16 cellular contexts compared by ENCODE assay signal in genomic region chr6:155077784-155078183, GRCh38.
DNase-seq lines count a peak whose midpoint lies in the region; ATAC-seq and TF ChIP-seq lines count a peak whose summit lies in the region.
"Had no signal": no experiment of that assay in that cellular context is flagged by ENCODE, and none has a peak within 500 bp of the region (broad histone marks: within the 10 kb centered on the region; RNA-seq: fewer than 3 reads in every experiment).

No MANE protein-coding gene starts in this region.

- H2AFZ ChIP-seq in PC-3 (ENCODE audit: low read length), result no peak overlapping the region

- peak overlapping the region; percentile 43; the same call in 1 of the 2 replicates for H3K9ac ChIP-seq in PC-3 (ENCODE audit: low read length)

- peak overlapping the region; percentile 81 for H3K27ac Mint-ChIP-seq in glutamatergic neuron (ENCODE audit: unreplicated experiment)
- no peak overlapping the region for H3K27ac Mint-ChIP-seq in activated T-helper 1 cell treated with anti-CD3 and anti-CD28 coated beads, Interleukin-12 subunit alpha, Interleukin-12 subunit beta, Interleukin-2, Interleukin-4 antibody, amounts not matched to agents 30 ng/mL and 10 ng/mL and 1 ng/mL, durations not matched to agents 14 hours and 24 hours and 36 hours
- H3K27ac Mint-ChIP-seq: CD4-positive, alpha-beta T cell; memory B cell had no signal

- H3K9me2 ChIP-seq in PC-3 (replicated peaks; ENCODE audit: low read length), result no peaks in the 10 kb centered on the region

- no peaks in the 10 kb centered on the region for H3K79me2 ChIP-seq in PC-3 (ENCODE audit: low read length)

- TF ChIP-seq POLR2A in testis (IDR thresholded peaks at IDR 0.05), result no peak

- TF ChIP-seq CTCF in PC-3 (conservative IDR thresholded peaks at IDR 0.05; ENCODE audit: low read depth, low read length) (no peak), glutamatergic neuron (IDR thresholded peaks at IDR 0.05; ENCODE audit: partially characterized antibody, unreplicated experiment) (no peak), testis (IDR thresholded peaks at IDR 0.05) (no peak)

- no peaks in the 10 kb centered on the region for H3K36me3 Mint-ChIP-seq in glutamatergic neuron (ENCODE audit: unreplicated experiment)
- H3K36me3 Mint-ChIP-seq in activated T-helper 1 cell treated with anti-CD3 and anti-CD28 coated beads, Interleukin-12 subunit alpha, Interleukin-12 subunit beta, Interleukin-2, Interleukin-4 antibody, amounts not matched to agents 30 ng/mL and 10 ng/mL and 1 ng/mL, durations not matched to agents 14 hours and 24 hours and 36 hours (ENCODE audit: low read depth), result peaks cover 6% of the 10 kb centered on the region
- H3K36me3 Mint-ChIP-seq: memory B cell had no signal

- DNase-seq in HEK293T (ENCODE audit: extremely low spot score) (no peak), PC-3 (no peak), glutamatergic neuron (no peak), testis (no peak), DMS79 (lab: John Stamatoyannopoulos, UW) (no peak), HUDEP-2 (lab: John Stamatoyannopoulos, UW; ENCODE audit: unreplicated experiment in 76 of 76) (no peak), amygdala (lab: John Stamatoyannopoulos, UW) (no peak)
- no peak for DNase-seq in activated T-helper 1 cell treated with anti-CD3 and anti-CD28 coated beads, Interleukin-12 subunit alpha, Interleukin-12 subunit beta, Interleukin-2, Interleukin-4 antibody, amounts not matched to agents 30 ng/mL and 10 ng/mL and 1 ng/mL, durations not matched to agents 14 hours and 24 hours and 36 hours (ENCODE audit: low spot score)
- DNase-seq: CD4-positive, alpha-beta T cell; dorsolateral prefrontal cortex; KG1; NCI-H187; NCI-H524 treated with DMSO at 0.1 percent for 48 hours; T-helper 9 cell; upper lobe of right lung had no signal

- H3K27ac ChIP-seq in PC-3 (ENCODE audit: low read length), result peak overlapping the region; percentile 80
- peak overlapping the region; percentile 18 to 31 for H3K27ac ChIP-seq in testis
- H3K27ac ChIP-seq: dorsolateral prefrontal cortex, upper lobe of right lung had no signal

- CTCF ChIA-PET in HEK293T (lab: Yijun Ruan, JAX), result interaction anchor here (0.7 kb wide), 1 partner anchor 451 kb away, joined by 3 read pairs; no protein-coding TSS in a partner anchor
- CTCF ChIA-PET in PC-3 (lab: Charles Lee), result no interaction called here

- H4K20me1 ChIP-seq in PC-3 (ENCODE audit: low read length), result no peaks in the 10 kb centered on the region

- peaks cover 60% of the 10 kb centered on the region for H3K4me1 Mint-ChIP-seq in glutamatergic neuron (ENCODE audit: low read depth, unreplicated experiment)
- H3K4me1 Mint-ChIP-seq in activated T-helper 1 cell treated with anti-CD3 and anti-CD28 coated beads, Interleukin-12 subunit alpha, Interleukin-12 subunit beta, Interleukin-2, Interleukin-4 antibody, amounts not matched to agents 30 ng/mL and 10 ng/mL and 1 ng/mL, durations not matched to agents 14 hours and 24 hours and 36 hours (ENCODE audit: low read depth), result peaks cover 46% of the 10 kb centered on the region

- H3K9me3 ChIP-seq in PC-3 (ENCODE audit: low read length) (no peaks in the 10 kb centered on the region), testis (no peaks in the 10 kb centered on the region)
- H3K9me3 ChIP-seq: upper lobe of right lung had no signal

- POLR2A ChIA-PET in HEK293T (lab: Yijun Ruan, JAX) (no interaction called here), PC-3 (lab: Charles Lee; ENCODE audit: unreplicated experiment) (no interaction called here)

- H3F3A ChIP-seq in PC-3 (ENCODE audit: low read length, unreplicated experiment), result no peaks in the 10 kb centered on the region

- H3K4me1 ChIP-seq in PC-3 (ENCODE audit: insufficient read depth, low read length) (peaks cover 4% of the 10 kb centered on the region), testis (peaks cover 6% of the 10 kb centered on the region)
- H3K4me1 ChIP-seq: upper lobe of right lung had no signal

- BruUV-seq in PC-3 (replicated peaks; lab: Mats Ljungman, UMichigan), result no TSS peak

- peak; percentile 24; the same call in 1 of the 2 replicates for ATAC-seq in PC-3
- ATAC-seq: upper lobe of right lung had no signal

- H3K27me3 ChIP-seq in PC-3 (ENCODE audit: low read length) (no peaks in the 10 kb centered on the region), testis (no peaks in the 10 kb centered on the region)
- H3K27me3 ChIP-seq: dorsolateral prefrontal cortex, upper lobe of right lung had no signal

- no peak overlapping the region for H3K4me3 Mint-ChIP-seq in glutamatergic neuron (ENCODE audit: unreplicated experiment)
- no peak overlapping the region for H3K4me3 Mint-ChIP-seq in activated T-helper 1 cell treated with anti-CD3 and anti-CD28 coated beads, Interleukin-12 subunit alpha, Interleukin-12 subunit beta, Interleukin-2, Interleukin-4 antibody, amounts not matched to agents 30 ng/mL and 10 ng/mL and 1 ng/mL, durations not matched to agents 14 hours and 24 hours and 36 hours
- H3K4me3 Mint-ChIP-seq: CD4-positive, alpha-beta T cell; memory B cell had no signal

- WGBS in testis, 2 donors, result 84 to 100% methylated on average over 2 of the region's 2 CpGs

- H3K36me3 ChIP-seq in PC-3 (ENCODE audit: low read depth, low read length) (no peaks in the 10 kb centered on the region), testis (ENCODE audit: low read depth, missing control alignments) (no peaks in the 10 kb centered on the region)
- H3K36me3 ChIP-seq: upper lobe of right lung had no signal

- intact Hi-C loops in PC-3 (cut with micrococcal nuclease), result no loop called here
- intact Hi-C loops in testis (cut with DNase I; ENCODE audit: low total_unique reads), result no loop called here
- intact Hi-C loops in activated T-helper 1 cell treated with anti-CD3 and anti-CD28 coated beads, Interleukin-12 subunit alpha, Interleukin-12 subunit beta, Interleukin-2, Interleukin-4 antibody, amounts not matched to agents 30 ng/mL and 10 ng/mL and 1 ng/mL, durations not matched to agents 14 hours and 24 hours and 36 hours (cut with micrococcal nuclease), result no loop called here

- H3K4me3 ChIP-seq in PC-3 (ENCODE audit: low read length) (no peak overlapping the region), testis (no peak overlapping the region)
- H3K4me3 ChIP-seq: dorsolateral prefrontal cortex, upper lobe of right lung had no signal

- H3K4me2 ChIP-seq in PC-3 (ENCODE audit: low read length), result peak overlapping the region; percentile 49; the same call in 1 of the 2 replicates

- peaks cover 9% of the 10 kb centered on the region for H3K9me3 Mint-ChIP-seq in glutamatergic neuron (ENCODE audit: unreplicated experiment)
- no peaks in the 10 kb centered on the region for H3K9me3 Mint-ChIP-seq in activated T-helper 1 cell treated with anti-CD3 and anti-CD28 coated beads, Interleukin-12 subunit alpha, Interleukin-12 subunit beta, Interleukin-2, Interleukin-4 antibody, amounts not matched to agents 30 ng/mL and 10 ng/mL and 1 ng/mL, durations not matched to agents 14 hours and 24 hours and 36 hours
- H3K9me3 Mint-ChIP-seq: CD4-positive, alpha-beta T cell; memory B cell had no signal

- peaks cover 2% of the 10 kb centered on the region for H3K27me3 Mint-ChIP-seq in glutamatergic neuron (ENCODE audit: unreplicated experiment)
- peaks cover under 1% of the 10 kb centered on the region for H3K27me3 Mint-ChIP-seq in activated T-helper 1 cell treated with anti-CD3 and anti-CD28 coated beads, Interleukin-12 subunit alpha, Interleukin-12 subunit beta, Interleukin-2, Interleukin-4 antibody, amounts not matched to agents 30 ng/mL and 10 ng/mL and 1 ng/mL, durations not matched to agents 14 hours and 24 hours and 36 hours (ENCODE audit: insufficient read depth)
- H3K27me3 Mint-ChIP-seq: CD4-positive, alpha-beta T cell had no signal

TF ChIP-seq in HEK293T, 16 proteins besides CTCF, POLR2A, EP300 and RAD21:
- TF ChIP-seq PKNOX1 (IDR thresholded peaks at IDR 0.05) (peak; percentile 90), FOXA1 (IDR thresholded peaks at IDR 0.05) (no peak)
